ENCODE assay signal across 15 cellular contexts in the genomic region with DNA sequence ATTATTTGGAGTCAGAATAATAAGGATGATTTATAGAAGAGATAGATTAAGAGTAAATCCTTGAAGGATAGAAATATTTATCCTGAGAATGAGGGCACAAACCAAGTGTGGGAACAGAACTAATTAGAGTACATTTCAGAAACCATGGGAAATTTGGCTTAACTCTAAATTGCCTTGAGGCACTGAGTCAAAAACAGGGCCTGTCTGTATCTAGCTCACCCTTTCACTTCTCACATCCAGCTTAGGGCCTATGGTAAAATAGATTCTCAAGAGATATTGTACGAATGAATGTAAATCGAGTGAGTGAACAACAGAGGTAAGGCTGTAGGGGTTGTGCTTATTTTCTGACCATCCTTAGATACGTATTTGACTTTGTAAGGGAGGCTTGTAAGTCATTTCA.
"Had no signal": no experiment of that assay in that cellular context is flagged by ENCODE, and none has a peak within 500 bp of the region (broad histone marks: within the 10 kb centered on the region; RNA-seq: fewer than 3 reads in every experiment).

No MANE protein-coding gene starts in this region.

- ATAC-seq: gastrocnemius medialis, left lobe of liver had no signal

- H3K4me3 ChIP-seq: cardiac muscle cell, gastrocnemius medialis had no signal

- H3K27ac ChIP-seq: cardiac muscle cell, gastrocnemius medialis had no signal

- DNase-seq: activated CD4-positive, alpha-beta T cell treated with anti-CD3 and anti-CD28 coated beads, Interleukin-2, amount 50 U/mL, for 4 hours; activated gamma-delta T cell; endodermal cell; gastrocnemius medialis; head of caudate nucleus; kidney; nephron progenitor cell; occipital lobe; stimulated activated CD4-positive, alpha-beta T cell treated with anti-CD3 and anti-CD28 coated beads, Interleukin-12 subunit alpha, Interleukin-12 subunit beta, amount 100 ng/mL, for 4 hours; stimulated activated CD4-positive, alpha-beta T cell treated with anti-CD3 and anti-CD28 coated beads, Interleukin-1b, Interleukin-23, amount 100 ng/mL, for 48 hours; stimulated activated CD8-positive, alpha-beta memory T cell treated with anti-CD3 and anti-CD28 coated beads, Interleukin-4, amount 100 ng/mL, for 48 hours; stimulated activated naive CD4-positive, alpha-beta T cell; T-helper 2 cell had no signal

- FAIRE-seq: kidney had no signal

- H3K27me3 ChIP-seq: cardiac muscle cell, gastrocnemius medialis had no signal
